26 cellular contexts compared by ENCODE assay signal in the genomic region with DNA sequence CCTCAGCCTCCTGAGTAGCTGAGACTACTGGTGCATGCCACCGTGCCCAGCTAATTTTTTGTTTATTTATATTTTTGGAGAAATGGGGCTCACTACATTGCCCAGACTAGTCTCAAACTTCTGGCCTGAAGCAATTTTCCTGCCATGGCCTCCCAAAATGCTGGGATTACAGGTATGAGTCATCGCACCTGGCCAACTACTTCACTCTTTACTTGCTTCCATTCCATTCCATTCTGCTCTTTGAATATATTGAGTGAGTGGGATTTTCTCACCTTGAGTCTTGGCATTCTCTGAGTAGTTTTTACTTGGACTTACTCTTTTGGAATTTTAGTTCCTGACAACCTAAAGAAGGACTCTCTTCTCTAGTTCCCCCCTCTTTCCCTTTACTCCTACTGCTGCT.
"Had no signal": no experiment of that assay in that cellular context is flagged by ENCODE, and none has a peak within 500 bp of the region (broad histone marks: within the 10 kb centered on the region; RNA-seq: fewer than 3 reads in every experiment).

No MANE protein-coding gene starts in this region.

- H3K4me3 ChIP-seq: heart left ventricle, left ventricle myocardium inferior, lung, ovary, right atrium auricular region, right lobe of liver, stomach, testis, thyroid gland, transverse colon, upper lobe of right lung had no signal

- H3K4me1 ChIP-seq: left ventricle myocardium inferior, right atrium auricular region, right lobe of liver, stomach, testis, thyroid gland, transverse colon, upper lobe of right lung had no signal

- ATAC-seq: heart left ventricle; natural killer cell treated with Interleukin-12 subunit alpha and Interleukin-12 subunit beta and Interleukin-15 and Interleukin-18, amount 100 ng/mL, for 72 hours; right lobe of liver; stimulated activated naive B cell treated with anti-CD40 and anti-IgM and Interleukin-4, amounts not matched to agents 10 μg/mL and 1 μg/mL and 100 μg/mL, for 72 hours; stimulated activated naive CD8-positive, alpha-beta T cell treated with anti-CD3 and anti-CD28 coated beads, Interleukin-15, Interleukin-2, amounts not matched to agents 100 U/mL and 50 U/mL, for 24 hours; upper lobe of right lung had no signal

- H3K4me3 Mint-ChIP-seq: immature natural killer cell; memory B cell; mesothelial cell of epicardium; naive B cell; natural killer cell treated with Interleukin-12 subunit alpha and Interleukin-12 subunit beta and Interleukin-15 and Interleukin-18, amount 100 ng/mL, for 72 hours; stimulated activated naive B cell treated with anti-CD40 and anti-IgM and Interleukin-4, amounts not matched to agents 10 μg/mL and 1 μg/mL and 100 μg/mL, for 72 hours had no signal

- FAIRE-seq: islet of Langerhans, urothelium cell line had no signal

- H3K9me3 ChIP-seq: heart left ventricle, ovary, right atrium auricular region, right lobe of liver, stomach, testis, thyroid gland, transverse colon, upper lobe of right lung had no signal

- H3K27ac ChIP-seq: heart left ventricle, left ventricle myocardium inferior, ovary, right atrium auricular region, right lobe of liver, stomach, testis, thyroid gland, transverse colon, upper lobe of right lung had no signal

- H3K4me1 Mint-ChIP-seq: immature natural killer cell; memory B cell; naive B cell; stimulated activated naive B cell treated with anti-CD40 and anti-IgM and Interleukin-4, amounts not matched to agents 10 μg/mL and 1 μg/mL and 100 μg/mL, for 72 hours had no signal

- H3K27ac Mint-ChIP-seq: immature natural killer cell; memory B cell; mesothelial cell of epicardium; naive B cell; natural killer cell treated with Interleukin-12 subunit alpha and Interleukin-12 subunit beta and Interleukin-15 and Interleukin-18, amount 100 ng/mL, for 72 hours; progenitor cell of endocrine pancreas; stimulated activated naive B cell treated with anti-CD40 and anti-IgM and Interleukin-4, amounts not matched to agents 10 μg/mL and 1 μg/mL and 100 μg/mL, for 72 hours had no signal

- DNase-seq: heart left ventricle; hypothalamus; immature natural killer cell; left ventricle myocardium inferior; naive B cell; ovary; right lobe of liver; stimulated activated CD4-positive, alpha-beta T cell treated with anti-CD3 and anti-CD28 coated beads, Interleukin-12 subunit alpha, Interleukin-12 subunit beta, amount 100 ng/mL, for 4 hours; stimulated activated CD4-positive, alpha-beta T cell treated with anti-CD3 and anti-CD28 coated beads, Interleukin-15, amount 100 ng/mL, for 24 hours; stimulated activated CD4-positive, alpha-beta T cell treated with anti-CD3 and anti-CD28 coated beads, Interleukin-2, amount 100 ng/mL, for 24 hours; stimulated activated CD4-positive, alpha-beta T cell treated with anti-CD3 and anti-CD28 coated beads, Interleukin-4, amount 100 ng/mL, for 1 hour; stimulated activated naive B cell treated with anti-CD40 and anti-IgM and Interleukin-4, amounts not matched to agents 10 μg/mL and 1 μg/mL and 100 μg/mL, for 72 hours; stimulated activated naive CD8-positive, alpha-beta T cell treated with anti-CD3 and anti-CD28 coated beads, Interleukin-15, Interleukin-2, amounts not matched to agents 100 U/mL and 50 U/mL, for 24 hours; stomach; testis; thyroid gland; transverse colon; upper lobe of right lung had no signal

- H3K27me3 Mint-ChIP-seq: naive B cell; natural killer cell treated with Interleukin-12 subunit alpha and Interleukin-12 subunit beta and Interleukin-15 and Interleukin-18, amount 100 ng/mL, for 72 hours; progenitor cell of endocrine pancreas had no signal

- H3K36me3 Mint-ChIP-seq: immature natural killer cell; memory B cell; mesothelial cell of epicardium; naive B cell; natural killer cell treated with Interleukin-12 subunit alpha and Interleukin-12 subunit beta and Interleukin-15 and Interleukin-18, amount 100 ng/mL, for 72 hours; stimulated activated naive B cell treated with anti-CD40 and anti-IgM and Interleukin-4, amounts not matched to agents 10 μg/mL and 1 μg/mL and 100 μg/mL, for 72 hours had no signal

- H3K36me3 ChIP-seq: heart left ventricle, left ventricle myocardium inferior, ovary, right atrium auricular region, right lobe of liver, stomach, thyroid gland, transverse colon, upper lobe of right lung had no signal

- H3K27me3 ChIP-seq: heart left ventricle, ovary, right atrium auricular region, right lobe of liver, stomach, testis, thyroid gland, transverse colon, upper lobe of right lung had no signal
